Comparison of ENCODE assay signal across 1 cellular context in genomic region chr22:26196657-26197056, GRCh38.
TF ChIP-seq lines count a peak whose summit lies in the region.

No MANE protein-coding gene starts in this region.

TF ChIP-seq in HepG2, 621 proteins besides CTCF, POLR2A, EP300 and RAD21 (continued from another document):
- TF ChIP-seq, protein P1, sequence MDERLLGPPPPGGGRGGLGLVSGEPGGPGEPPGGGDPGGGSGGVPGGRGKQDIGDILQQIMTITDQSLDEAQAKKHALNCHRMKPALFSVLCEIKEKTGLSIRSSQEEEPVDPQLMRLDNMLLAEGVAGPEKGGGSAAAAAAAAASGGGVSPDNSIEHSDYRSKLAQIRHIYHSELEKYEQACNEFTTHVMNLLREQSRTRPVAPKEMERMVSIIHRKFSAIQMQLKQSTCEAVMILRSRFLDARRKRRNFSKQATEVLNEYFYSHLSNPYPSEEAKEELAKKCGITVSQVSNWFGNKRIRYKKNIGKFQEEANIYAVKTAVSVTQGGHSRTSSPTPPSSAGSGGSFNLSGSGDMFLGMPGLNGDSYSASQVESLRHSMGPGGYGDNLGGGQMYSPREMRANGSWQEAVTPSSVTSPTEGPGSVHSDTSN (CRISPR knock-in tag; IDR thresholded peaks at IDR 0.05), result peak; percentile 87
- peak; percentile 80 for TF ChIP-seq FOXP1 (IDR thresholded peaks at IDR 0.05)
- peak; percentile 86 for TF ChIP-seq FOXP1 (CRISPR knock-in tag; IDR thresholded peaks at IDR 0.05)
- peak; percentile 51; the same call in 1 of the 2 replicates for TF ChIP-seq ZBTB20 (CRISPR knock-in tag; IDR thresholded peaks at IDR 0.05; ENCODE audit: borderline replicate concordance, low read depth)
- 0 out of 2 replicates have a peak, but pooled peaks have one; percentile 19 for TF ChIP-seq ERF (CRISPR knock-in tag; IDR thresholded peaks at IDR 0.05)
- peak; percentile 76 for TF ChIP-seq RFX1 (IDR thresholded peaks at IDR 0.05)
- TF ChIP-seq, protein P2, sequence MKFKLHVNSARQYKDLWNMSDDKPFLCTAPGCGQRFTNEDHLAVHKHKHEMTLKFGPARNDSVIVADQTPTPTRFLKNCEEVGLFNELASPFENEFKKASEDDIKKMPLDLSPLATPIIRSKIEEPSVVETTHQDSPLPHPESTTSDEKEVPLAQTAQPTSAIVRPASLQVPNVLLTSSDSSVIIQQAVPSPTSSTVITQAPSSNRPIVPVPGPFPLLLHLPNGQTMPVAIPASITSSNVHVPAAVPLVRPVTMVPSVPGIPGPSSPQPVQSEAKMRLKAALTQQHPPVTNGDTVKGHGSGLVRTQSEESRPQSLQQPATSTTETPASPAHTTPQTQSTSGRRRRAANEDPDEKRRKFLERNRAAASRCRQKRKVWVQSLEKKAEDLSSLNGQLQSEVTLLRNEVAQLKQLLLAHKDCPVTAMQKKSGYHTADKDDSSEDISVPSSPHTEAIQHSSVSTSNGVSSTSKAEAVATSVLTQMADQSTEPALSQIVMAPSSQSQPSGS (CRISPR knock-in tag; IDR thresholded peaks at IDR 0.05), result peak; percentile 58; the same call in 1 of the 2 replicates
- TF ChIP-seq SOX6 (IDR thresholded peaks at IDR 0.05), result no peak
- TF ChIP-seq SOX6 (CRISPR knock-in tag; IDR thresholded peaks at IDR 0.05), result peak; percentile 93
- TF ChIP-seq SMC3 (IDR thresholded peaks at IDR 0.05; ENCODE audit: low read length), result peak; percentile 3; the same call in 1 of the 2 replicates
- TF ChIP-seq ZNF772 (CRISPR knock-in tag; IDR thresholded peaks at IDR 0.05), result no peak
- peak; percentile 25; the same call in 1 of the 2 replicates for TF ChIP-seq ELF3 (CRISPR knock-in tag; IDR thresholded peaks at IDR 0.05)
- TF ChIP-seq SKI (IDR thresholded peaks at IDR 0.05; ENCODE audit: partially characterized antibody), result peak; percentile 52
- TF ChIP-seq, protein P3, sequence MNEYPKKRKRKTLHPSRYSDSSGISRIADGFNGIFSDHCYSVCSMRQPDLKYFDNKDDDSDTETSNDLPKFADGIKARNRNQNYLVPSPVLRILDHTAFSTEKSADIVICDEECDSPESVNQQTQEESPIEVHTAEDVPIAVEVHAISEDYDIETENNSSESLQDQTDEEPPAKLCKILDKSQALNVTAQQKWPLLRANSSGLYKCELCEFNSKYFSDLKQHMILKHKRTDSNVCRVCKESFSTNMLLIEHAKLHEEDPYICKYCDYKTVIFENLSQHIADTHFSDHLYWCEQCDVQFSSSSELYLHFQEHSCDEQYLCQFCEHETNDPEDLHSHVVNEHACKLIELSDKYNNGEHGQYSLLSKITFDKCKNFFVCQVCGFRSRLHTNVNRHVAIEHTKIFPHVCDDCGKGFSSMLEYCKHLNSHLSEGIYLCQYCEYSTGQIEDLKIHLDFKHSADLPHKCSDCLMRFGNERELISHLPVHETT (CRISPR knock-in tag; conservative IDR thresholded peaks at IDR 0.05), result no peak
- no peak for TF ChIP-seq HOXA9 (CRISPR knock-in tag; IDR thresholded peaks at IDR 0.05; ENCODE audit: borderline replicate concordance)
- peak; percentile 57; the same call in 1 of the 2 replicates for TF ChIP-seq HDAC2 (CRISPR knock-in tag; IDR thresholded peaks at IDR 0.05)
- TF ChIP-seq PAX8 (CRISPR knock-in tag; IDR thresholded peaks at IDR 0.05; ENCODE audit: borderline replicate concordance), result no peak
- 0 out of 2 replicates have a peak, but pooled peaks have one; percentile 9 for TF ChIP-seq ZNF670 (CRISPR knock-in tag; IDR thresholded peaks at IDR 0.05; ENCODE audit: borderline replicate concordance)
- peak; percentile 60 for TF ChIP-seq MAFF (IDR thresholded peaks at IDR 0.05; ENCODE audit: low read depth, low read length)
- TF ChIP-seq MIER2 (CRISPR knock-in tag; IDR thresholded peaks at IDR 0.05), result 0 out of 2 replicates have a peak, but pooled peaks have one; percentile 42
- TF ChIP-seq ZNF644 (CRISPR knock-in tag; IDR thresholded peaks at IDR 0.05; ENCODE audit: low read depth), result peak; percentile 84
- TF ChIP-seq FOXA1 (IDR thresholded peaks at IDR 0.05), result peak; percentile 71
- TF ChIP-seq FOXA1 (CRISPR knock-in tag; IDR thresholded peaks at IDR 0.05), result peak; percentile 89
- TF ChIP-seq HMG20A (CRISPR knock-in tag; IDR thresholded peaks at IDR 0.05; ENCODE audit: borderline replicate concordance), result no peak; the same call in 1 of the 2 replicates
- peak; percentile 93 for TF ChIP-seq FOXK1 (CRISPR knock-in tag; IDR thresholded peaks at IDR 0.05; ENCODE audit: borderline replicate concordance, low read depth)
- TF ChIP-seq MXI1 (IDR thresholded peaks at IDR 0.05; ENCODE audit: borderline replicate concordance, low read depth, low read length), result peak; percentile 54; the same call in 1 of the 3 replicates
- TF ChIP-seq, protein P4, sequence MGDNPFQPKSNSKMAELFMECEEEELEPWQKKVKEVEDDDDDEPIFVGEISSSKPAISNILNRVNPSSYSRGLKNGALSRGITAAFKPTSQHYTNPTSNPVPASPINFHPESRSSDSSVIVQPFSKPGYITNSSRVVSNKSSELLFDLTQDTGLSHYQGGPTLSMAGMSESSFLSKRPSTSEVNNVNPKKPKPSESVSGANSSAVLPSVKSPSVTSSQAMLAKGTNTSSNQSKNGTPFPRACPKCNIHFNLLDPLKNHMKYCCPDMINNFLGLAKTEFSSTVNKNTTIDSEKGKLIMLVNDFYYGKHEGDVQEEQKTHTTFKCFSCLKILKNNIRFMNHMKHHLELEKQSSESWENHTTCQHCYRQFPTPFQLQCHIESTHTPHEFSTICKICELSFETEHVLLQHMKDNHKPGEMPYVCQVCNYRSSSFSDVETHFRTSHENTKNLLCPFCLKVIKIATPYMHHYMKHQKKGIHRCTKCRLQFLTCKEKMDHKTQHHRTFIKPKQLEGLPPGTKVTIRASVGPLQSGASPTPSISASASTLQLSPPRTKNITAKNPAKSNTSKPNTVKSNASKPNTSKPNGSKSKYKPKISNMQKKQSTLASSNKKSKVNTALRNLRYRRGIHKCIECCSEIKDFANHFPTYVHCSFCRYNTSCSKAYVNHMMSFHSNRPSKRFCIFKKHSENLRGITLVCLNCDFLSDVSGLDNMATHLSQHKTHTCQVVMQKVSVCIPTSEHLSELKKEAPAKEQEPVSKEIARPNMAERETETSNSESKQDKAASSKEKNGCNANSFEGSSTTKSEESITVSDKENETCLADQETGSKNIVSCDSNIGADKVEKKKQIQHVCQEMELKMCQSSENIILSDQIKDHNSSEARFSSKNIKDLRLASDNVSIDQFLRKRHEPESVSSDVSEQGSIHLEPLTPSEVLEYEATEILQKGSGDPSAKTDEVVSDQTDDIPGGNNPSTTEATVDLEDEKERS (CRISPR knock-in tag; IDR thresholded peaks at IDR 0.05), result 0 out of 2 replicates have a peak, but pooled peaks have one; percentile 20
- no peak for TF ChIP-seq PLRG1 (conservative IDR thresholded peaks at IDR 0.05)
- 0 out of 2 replicates have a peak, but pooled peaks have one; percentile 37 for TF ChIP-seq IRF2 (CRISPR knock-in tag; IDR thresholded peaks at IDR 0.05)
- TF ChIP-seq POLR2G (IDR thresholded peaks at IDR 0.05; ENCODE audit: low read depth, low read length), result no peak
- no peak for TF ChIP-seq ZFP90 (CRISPR knock-in tag; IDR thresholded peaks at IDR 0.05; ENCODE audit: borderline replicate concordance)
- TF ChIP-seq ZNF264 (CRISPR knock-in tag; IDR thresholded peaks at IDR 0.05), result peak; percentile 47; the same call in 1 of the 2 replicates
- no peak for TF ChIP-seq AKAP8 (CRISPR knock-in tag; IDR thresholded peaks at IDR 0.05)
- no peak for TF ChIP-seq FOXC1 (CRISPR knock-in tag; IDR thresholded peaks at IDR 0.05; ENCODE audit: borderline replicate concordance)
- TF ChIP-seq, protein P5, sequence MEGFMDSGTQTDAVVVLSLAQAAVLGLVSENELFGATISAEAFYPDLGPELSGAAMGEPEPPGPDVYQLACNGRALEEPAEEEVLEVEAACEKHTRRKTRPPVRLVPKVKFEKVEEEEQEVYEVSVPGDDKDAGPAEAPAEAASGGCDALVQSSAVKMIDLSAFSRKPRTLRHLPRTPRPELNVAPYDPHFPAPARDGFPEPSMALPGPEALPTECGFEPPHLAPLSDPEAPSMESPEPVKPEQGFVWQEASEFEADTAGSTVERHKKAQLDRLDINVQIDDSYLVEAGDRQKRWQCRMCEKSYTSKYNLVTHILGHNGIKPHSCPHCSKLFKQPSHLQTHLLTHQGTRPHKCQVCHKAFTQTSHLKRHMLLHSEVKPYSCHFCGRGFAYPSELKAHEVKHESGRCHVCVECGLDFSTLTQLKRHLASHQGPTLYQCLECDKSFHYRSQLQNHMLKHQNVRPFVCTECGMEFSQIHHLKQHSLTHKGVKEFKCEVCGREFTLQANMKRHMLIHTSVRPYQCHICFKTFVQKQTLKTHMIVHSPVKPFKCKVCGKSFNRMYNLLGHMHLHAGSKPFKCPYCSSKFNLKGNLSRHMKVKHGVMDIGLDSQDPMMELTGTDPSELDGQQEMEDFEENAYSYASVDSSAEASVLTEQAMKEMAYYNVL (CRISPR knock-in tag; IDR thresholded peaks at IDR 0.05; ENCODE audit: borderline replicate concordance), result 0 out of 2 replicates have a peak, but pooled peaks have one; percentile 45
- TF ChIP-seq FOXA3 (CRISPR knock-in tag; IDR thresholded peaks at IDR 0.05), result peak; percentile 93
- no peak for TF ChIP-seq RELA (CRISPR knock-in tag; IDR thresholded peaks at IDR 0.05)
- peak; percentile 50; the same call in 1 of the 2 replicates for TF ChIP-seq BCL6 (CRISPR knock-in tag; IDR thresholded peaks at IDR 0.05)
- TF ChIP-seq HNF4A (CRISPR knock-in tag; IDR thresholded peaks at IDR 0.05), result peak; percentile 88
- TF ChIP-seq EHMT2 (IDR thresholded peaks at IDR 0.05; ENCODE audit: borderline replicate concordance, low read depth, low read length), result peak; percentile 9; the same call in 1 of the 2 replicates
TF ChIP-seq in HepG2: peak in this region for 68.
